In genomic region chr4:185792384-185793146, GRCh38 we compare ENCODE assay signal across 11 cellular contexts. TPM values are rescaled to one million over a fixed set of nuclear protein-coding genes. Genes with fewer than 3 reads are reported as not detected.
DNase-seq lines count a peak whose midpoint lies in the region; ATAC-seq lines count a peak whose summit lies in the region.
"Had no signal": no experiment of that assay in that cellular context is flagged by ENCODE, and none has a peak within 500 bp of the region (broad histone marks: within the 10 kb centered on the region; RNA-seq: fewer than 3 reads in every experiment).

No MANE protein-coding gene starts in this region.

- H3K4me3 Mint-ChIP-seq in activated CD4-positive, alpha-beta memory T cell treated with anti-CD3 and anti-CD28 coated beads for 36 hours, result no peak overlapping the region
- H3K4me3 Mint-ChIP-seq: activated T-cell treated with anti-CD3 and anti-CD28 coated beads, Interleukin-2, amount 50 U/mL, for 72 hours had no signal

- no peak overlapping the region for H3K27ac Mint-ChIP-seq in activated CD4-positive, alpha-beta memory T cell treated with anti-CD3 and anti-CD28 coated beads for 36 hours
- H3K27ac Mint-ChIP-seq: activated T-cell treated with anti-CD3 and anti-CD28 coated beads, Interleukin-2, amount 50 U/mL, for 72 hours had no signal

- H3K27me3 ChIP-seq in rectal smooth muscle tissue (ENCODE audit: control insufficient read depth, insufficient read depth, low read length), result no peaks in the 10 kb centered on the region
- H3K27me3 ChIP-seq: pancreas had no signal

- no peaks in the 10 kb centered on the region for H3K36me3 Mint-ChIP-seq in activated CD4-positive, alpha-beta memory T cell treated with anti-CD3 and anti-CD28 coated beads for 36 hours

- intact Hi-C loops in activated CD4-positive, alpha-beta memory T cell treated with anti-CD3 and anti-CD28 coated beads for 36 hours (cut with micrococcal nuclease), result no loop called here

- POLR2A ChIA-PET in activated CD4-positive, alpha-beta memory T cell treated with anti-CD3 and anti-CD28 coated beads for 36 hours (lab: Charles Lee), result no interaction called here

- no peaks in the 10 kb centered on the region for H3K4me1 Mint-ChIP-seq in activated CD4-positive, alpha-beta memory T cell treated with anti-CD3 and anti-CD28 coated beads for 36 hours (ENCODE audit: low read depth)

- H3K27ac ChIP-seq in epithelial cell of prostate, result peak overlapping the region; percentile 3
- peak overlapping the region; percentile 11 for H3K27ac ChIP-seq in rectal smooth muscle tissue (ENCODE audit: low read depth, low read length)

- DNase-seq in EH (ENCODE audit: low read depth) (peak; percentile 98), NCI-H510A (lab: John Stamatoyannopoulos, UW) (peak; percentile 16), epithelial cell of prostate (ENCODE audit: low read depth, low spot score) (peak; percentile 39), NCI-H2171 treated with DMSO at 0.1 percent for 48 hours (lab: John Stamatoyannopoulos, UW) (no peak)
- DNase-seq in activated CD4-positive, alpha-beta memory T cell treated with anti-CD3 and anti-CD28 coated beads for 36 hours, result no peak
- DNase-seq: activated T-cell treated with anti-CD3 and anti-CD28 coated beads, Interleukin-2, amount 50 U/mL, for 72 hours; Karpas-422; pancreas had no signal

- peaks cover 5% of the 10 kb centered on the region for H3K27me3 Mint-ChIP-seq in activated CD4-positive, alpha-beta memory T cell treated with anti-CD3 and anti-CD28 coated beads for 36 hours

- no peaks in the 10 kb centered on the region for H3K9me3 Mint-ChIP-seq in activated CD4-positive, alpha-beta memory T cell treated with anti-CD3 and anti-CD28 coated beads for 36 hours
- H3K9me3 Mint-ChIP-seq: activated T-cell treated with anti-CD3 and anti-CD28 coated beads, Interleukin-2, amount 50 U/mL, for 72 hours had no signal

- H3K4me3 ChIP-seq in rectal smooth muscle tissue (ENCODE audit: low read length), result no peak overlapping the region
- H3K4me3 ChIP-seq: pancreas had no signal

- H3K4me1 ChIP-seq in rectal smooth muscle tissue (ENCODE audit: control insufficient read depth, insufficient read depth, low read length), result peaks cover 18% of the 10 kb centered on the region

- H3K36me3 ChIP-seq in rectal smooth muscle tissue (ENCODE audit: control insufficient read depth, insufficient read depth, low read length), result no peaks in the 10 kb centered on the region
- H3K36me3 ChIP-seq: pancreas had no signal

- no peak overlapping the region for H3K9ac ChIP-seq in rectal smooth muscle tissue (ENCODE audit: low read length)

- CTCF ChIA-PET in activated CD4-positive, alpha-beta memory T cell treated with anti-CD3 and anti-CD28 coated beads for 36 hours (lab: Charles Lee), result no interaction called here

- ATAC-seq in GM19328 (IDR thresholded peaks at IDR 0.05; ENCODE audit: unreplicated experiment), result no peak
- ATAC-seq in GM18520 (IDR thresholded peaks at IDR 0.05; ENCODE audit: unreplicated experiment), result no peak
- ATAC-seq: activated T-cell treated with anti-CD3 and anti-CD28 coated beads, Interleukin-2, amount 50 U/mL, for 72 hours had no signal

RNA-seq across cellular contexts. Expression of gene SORBS2, which starts 19.4 kb away (rescaled TPM):
- total RNA-seq in activated CD4-positive, alpha-beta memory T cell treated with anti-CD3 and anti-CD28 coated beads for 36 hours, result not detected

Comparison
In these comparisons a context has a peak if more than half of its experiments do, and no peak if none do; other contexts are left out.
1. DNase-seq: peak in EH (single experiment), NCI-H510A (single experiment) and epithelial cell of prostate (single experiment); none in NCI-H2171 treated with DMSO at 0.1 percent for 48 hours (single experiment) and activated CD4-positive, alpha-beta memory T cell treated with anti-CD3 and anti-CD28 coated beads for 36 hours (single experiment).